12 cellular contexts compared by ENCODE assay signal in genomic region chr2:20501974-20502373, GRCh38. TPM values are rescaled to one million over a fixed set of nuclear protein-coding genes. Genes with fewer than 3 reads are reported as not detected.
DNase-seq lines count a peak whose midpoint lies in the region; ATAC-seq, FAIRE-seq and TF ChIP-seq lines count a peak whose summit lies in the region.
"Had no signal": no experiment of that assay in that cellular context is flagged by ENCODE, and none has a peak within 500 bp of the region (broad histone marks: within the 10 kb centered on the region; RNA-seq: fewer than 3 reads in every experiment).

No MANE protein-coding gene starts in this region.

- no peaks in the 10 kb centered on the region for H3K36me3 Mint-ChIP-seq in endothelial cell (ENCODE audit: low read depth, unreplicated experiment)
- H3K36me3 Mint-ChIP-seq: CD4-positive, CD25-positive, alpha-beta regulatory T cell had no signal

- no peak overlapping the region for H3K4me2 ChIP-seq in IMR-90 (ENCODE audit: low read depth, low read length)

- no peaks in the 10 kb centered on the region for H3K9me3 Mint-ChIP-seq in endothelial cell (ENCODE audit: unreplicated experiment)

- H3K9ac ChIP-seq in IMR-90 (ENCODE audit: low read depth, low read length): no peak overlapping the region

- no peak overlapping the region for H3K56ac ChIP-seq in IMR-90 (ENCODE audit: extremely low read depth, insufficient read depth, low read length)

- H3K27me3 Mint-ChIP-seq in endothelial cell (ENCODE audit: unreplicated experiment): peaks cover 6% of the 10 kb centered on the region

- DNase-seq in AG08395 (ENCODE audit: low spot score) (peak; percentile 76), IMR-90 (peak; percentile 100), amniotic stem cell (lab: John Stamatoyannopoulos, UW) (peak; percentile 53), iris pigment epithelial cell (ENCODE audit: low read depth) (peak; percentile 99), cerebellar nuclear complex (lab: John Stamatoyannopoulos, UW) (no peak), GM10248 (ENCODE audit: extremely low spot score) (no peak), endothelial cell (ENCODE audit: low spot score) (no peak), frontal cortex (ENCODE audit: low spot score in 2 of 2) (no peak)
- DNase-seq: CD4-positive, CD25-positive, alpha-beta regulatory T cell; KG1 had no signal

- H3K4me1 Mint-ChIP-seq in endothelial cell (ENCODE audit: unreplicated experiment): no peaks in the 10 kb centered on the region

- H4K5ac ChIP-seq in IMR-90 (ENCODE audit: low read depth, low read length): peak overlapping the region; percentile 80

- peak overlapping the region; percentile 82; the same call in 1 of the 2 replicates for H2BK20ac ChIP-seq in IMR-90 (ENCODE audit: low read depth, low read length)

- 67% methylated on average over 1 of the region's 4 CpGs; no CpG with 5 or more reads in 1 of the 2 experiments for WGBS in IMR-90 (ENCODE audit: extremely low coverage in 2 of 2, insufficient read length in 1 of 2), 2 experiments

- no peak for TF ChIP-seq RAD21 in IMR-90 (IDR thresholded peaks at IDR 0.05; ENCODE audit: low read length)

- H2BK15ac ChIP-seq in IMR-90 (ENCODE audit: low read depth, low read length): no peak overlapping the region

- H3K4ac ChIP-seq in IMR-90 (ENCODE audit: low read depth, low read length): peak overlapping the region; percentile 78; the same call in 1 of the 2 replicates

- no peak overlapping the region for H2AK9ac ChIP-seq in IMR-90 (replicated peaks; ENCODE audit: low read depth, low read length, poor library complexity)

- H3K4me3 Mint-ChIP-seq in endothelial cell (ENCODE audit: unreplicated experiment): no peak overlapping the region
- H3K4me3 Mint-ChIP-seq: CD4-positive, CD25-positive, alpha-beta regulatory T cell had no signal

- H3K27me3 ChIP-seq in IMR-90 (ENCODE audit: control insufficient read depth, insufficient read depth, low read length): no peaks in the 10 kb centered on the region

- H2BK120ac ChIP-seq in IMR-90 (ENCODE audit: low read depth, low read length): peak overlapping the region; percentile 83; the same call in 1 of the 2 replicates

- intact Hi-C loops in IMR-90 (cut with micrococcal nuclease): no loop called here

- H3K18ac ChIP-seq in IMR-90 (ENCODE audit: low read depth, low read length): peak overlapping the region; percentile 96

- POLR2A ChIA-PET in IMR-90 (lab: Charles Lee; ENCODE audit: unreplicated experiment) (no interaction called here), GM10248 (lab: Yijun Ruan, JAX) (no interaction called here)

- H3K9me1 ChIP-seq in IMR-90 (ENCODE audit: insufficient read depth, low read length): no peaks in the 10 kb centered on the region

- H2AFZ ChIP-seq in IMR-90 (replicated peaks; ENCODE audit: low read length, poor library complexity): no peak overlapping the region

- CTCF ChIA-PET in IMR-90 (lab: Yijun Ruan, JAX): no interaction called here
- CTCF ChIA-PET in GM10248 (lab: Yijun Ruan, JAX): no interaction called here

- peaks cover 10% of the 10 kb centered on the region for H3K4me1 ChIP-seq in IMR-90 (ENCODE audit: control insufficient read depth, insufficient read depth, low read length)
- H3K4me1 ChIP-seq: prostate gland had no signal

- no peaks in the 10 kb centered on the region for H4K20me1 ChIP-seq in IMR-90 (ENCODE audit: insufficient read depth, low read length)

- in situ Hi-C loops in IMR-90 (cut with MboI; ENCODE audit: low sequenced_read_pairs): no loop called here

- H3K23ac ChIP-seq in IMR-90 (ENCODE audit: low read depth, low read length): no peak overlapping the region

- peak; percentile 60 for ATAC-seq in IMR-90 (ENCODE audit: low read depth)
- ATAC-seq: left lobe of liver had no signal

- no peaks in the 10 kb centered on the region for H3K36me3 ChIP-seq in IMR-90 (ENCODE audit: control insufficient read depth, insufficient read depth, low read length)
- H3K36me3 ChIP-seq: prostate gland had no signal

- H4K91ac ChIP-seq in IMR-90 (ENCODE audit: insufficient read depth, low read depth, low read length): peak overlapping the region; percentile 76; the same call in 1 of the 2 replicates

- dilution Hi-C loops in IMR-90 (cut with HindIII; ENCODE audit: low sequenced_read_pairs, unreplicated experiment): no loop called here

- peak overlapping the region; percentile 76; the same call in 1 of the 2 replicates for H3K14ac ChIP-seq in IMR-90 (replicated peaks; ENCODE audit: low read depth, low read length)

- no peaks in the 10 kb centered on the region for H3K9me3 ChIP-seq in IMR-90 (ENCODE audit: control insufficient read depth, insufficient read depth, low read length)
- H3K9me3 ChIP-seq: prostate gland had no signal

- FAIRE-seq in frontal cortex (lab: Jason Lieb, UNC): no peak

- no TSS peak for BruUV-seq in IMR-90 (replicated peaks; lab: Mats Ljungman, UMichigan)

- peak overlapping the region; percentile 89 for H3K27ac ChIP-seq in IMR-90 (ENCODE audit: insufficient read depth, low read length)
- H3K27ac ChIP-seq: prostate gland had no signal

- H3K4me3 ChIP-seq in IMR-90 (ENCODE audit: insufficient read depth, low read depth, low read length): no peak overlapping the region
- H3K4me3 ChIP-seq: prostate gland had no signal

- no peak for TF ChIP-seq CTCF in IMR-90 (conservative IDR thresholded peaks at IDR 0.05; ENCODE audit: low read depth, low read length)
- TF ChIP-seq CTCF in GM10248 (IDR thresholded peaks at IDR 0.05; ENCODE audit: control extremely low read depth, extremely low read depth, low read depth, missing control alignments): no peak
- TF ChIP-seq CTCF in endothelial cell (IDR thresholded peaks at IDR 0.05; ENCODE audit: unreplicated experiment): no peak

- no peak overlapping the region for H3K27ac Mint-ChIP-seq in endothelial cell (ENCODE audit: unreplicated experiment)
- H3K27ac Mint-ChIP-seq: CD4-positive, CD25-positive, alpha-beta regulatory T cell had no signal

- no peaks in the 10 kb centered on the region for H3K79me1 ChIP-seq in IMR-90 (ENCODE audit: low read depth in 1 of 2, low read length in 2 of 2)

- peak overlapping the region; percentile 44 to 97; a peak in 3 of 4 replicates for H4K8ac ChIP-seq in IMR-90 (ENCODE audit: low read depth in 2 of 2, low read length in 2 of 2)

- TF ChIP-seq POLR2A in IMR-90 (IDR thresholded peaks at IDR 0.05; ENCODE audit: low read depth, low read length): no peak

- peak overlapping the region; percentile 91 for H2BK5ac ChIP-seq in IMR-90 (ENCODE audit: low read depth, low read length, poor library complexity, severe bottlenecking)

- H2AK5ac ChIP-seq in IMR-90 (ENCODE audit: low read depth, low read length): peak overlapping the region; percentile 73

TF ChIP-seq in IMR-90, 13 proteins besides CTCF, POLR2A, EP300 and RAD21:
- TF ChIP-seq NFE2L2 (IDR thresholded peaks at IDR 0.05; ENCODE audit: low read depth, low read length) (peak; percentile 38; the same call in 1 of the 2 replicates), BHLHE40 (IDR thresholded peaks at IDR 0.05; ENCODE audit: low read depth, low read length) (peak; percentile 33), FOS (IDR thresholded peaks at IDR 0.05; ENCODE audit: low read depth, low read length) (peak; percentile 85; the same call in 1 of the 2 replicates), RFX5 (IDR thresholded peaks at IDR 0.05; ENCODE audit: low read depth, low read length) (no peak), CEBPB (IDR thresholded peaks at IDR 0.05; ENCODE audit: low read depth, low read length) (peak; percentile 97), MAFK (IDR thresholded peaks at IDR 0.05; ENCODE audit: low read depth, low read length) (no peak)

RNA-seq across cellular contexts. Expression of gene RHOB, which starts 55.1 kb away (rescaled TPM):
- 112 and 151 TPM in 2 replicates for total RNA-seq in IMR-90 (2012; rRNA removed)
- polyA plus RNA-seq in IMR-90 (2012; rRNA removed): 149 and 201 TPM in 2 replicates
- polyA plus RNA-seq in IMR-90 (2012; cell fraction: cytosol; rRNA removed): 238 and 364 TPM in 2 replicates
- polyA plus RNA-seq in IMR-90 (2012; cell fraction: nucleus; rRNA removed; ENCODE audit: low replicate concordance): 195 and 365 TPM in 2 replicates
- total RNA-seq in endothelial cell (ENCODE audit: unreplicated experiment): 292 TPM
- total RNA-seq in frontal cortex: 300 TPM

Comparison
In these comparisons a context has a peak if more than half of its experiments do, and no peak if none do; other contexts are left out.
1. DNase-seq: peak in AG08395 (single experiment), IMR-90 (single experiment), amniotic stem cell (single experiment) and iris pigment epithelial cell (single experiment); none in cerebellar nuclear complex (0 of 2), GM10248 (single experiment), endothelial cell (single experiment) and frontal cortex (0 of 2).